8 cellular contexts compared by ENCODE assay signal in the genomic region with DNA sequence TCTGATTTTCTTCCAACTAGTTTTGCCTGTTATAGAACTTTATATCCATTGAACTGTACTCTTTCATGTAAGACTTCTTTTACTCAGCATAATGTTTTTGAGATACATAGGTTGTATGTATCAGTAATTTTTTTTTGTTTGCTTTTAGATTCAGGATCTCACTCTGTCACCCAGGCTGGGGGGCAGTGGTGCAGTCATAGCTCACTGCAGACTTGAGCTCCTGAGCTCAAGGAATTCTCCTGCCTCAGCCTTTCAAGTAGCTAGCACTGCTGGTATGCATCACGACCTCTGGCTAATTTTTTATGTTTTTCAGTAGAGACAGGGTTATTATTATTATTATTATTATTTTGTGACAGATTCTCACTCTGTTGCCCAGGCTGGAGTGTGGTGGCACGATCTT.
DNase-seq lines count a peak whose midpoint lies in the region; ATAC-seq, FAIRE-seq and TF ChIP-seq lines count a peak whose summit lies in the region.

No MANE protein-coding gene starts in this region.

- WGBS in HepG2 (ENCODE audit: low lambda C conversion rate): 43% methylated on average over 2 of the region's 2 CpGs

- H3K79me2 ChIP-seq in HepG2 (ENCODE audit: insufficient read depth, low read length): no peaks in the 10 kb centered on the region

- no peak for FAIRE-seq in HepG2 (lab: Jason Lieb, UNC)

- H3K27ac ChIP-seq in HepG2 (ENCODE audit: extremely low read length, insufficient read depth, low read length) (no peak overlapping the region), tibial artery (peak overlapping the region; percentile 58 to 66)

- H3K27me3 ChIP-seq in HepG2 (ENCODE audit: control insufficient read depth in 1 of 2, insufficient read depth in 2 of 2, low read length in 2 of 2) (no peaks in the 10 kb centered on the region), tibial artery (no peaks in the 10 kb centered on the region)

- no peaks in the 10 kb centered on the region for H3K9me3 ChIP-seq in HepG2 (ENCODE audit: low read length)
- H3K9me3 ChIP-seq in tibial artery: no peaks in the 10 kb centered on the region

- peaks cover 5% of the 10 kb centered on the region; the same call in 1 of the 2 replicates for H3K4me1 ChIP-seq in HepG2 (ENCODE audit: insufficient read depth, low read length)
- H3K4me1 ChIP-seq in tibial artery: peaks cover 0 to 8% (median 2%) of the 10 kb centered on the region in 4 donors

- H3K36me3 ChIP-seq in HepG2 (replicated peaks in 1 of 2; ENCODE audit: control insufficient read depth in 1 of 2, insufficient read depth in 2 of 2, low read length in 2 of 2) (no peaks in the 10 kb centered on the region), tibial artery (no peaks in the 10 kb centered on the region)

- no peaks in the 10 kb centered on the region for H3K27me3 Mint-ChIP-seq in activated T-cell treated with anti-CD3 and anti-CD28 coated beads, Interleukin-2, amount 50 U/mL, for 72 hours (ENCODE audit: low read depth)
- H3K27me3 Mint-ChIP-seq in activated naive CD8-positive, alpha-beta T cell: no peaks in the 10 kb centered on the region

- no peaks in the 10 kb centered on the region for H3K9me3 Mint-ChIP-seq in activated T-cell treated with anti-CD3 and anti-CD28 coated beads, Interleukin-2, amount 50 U/mL, for 72 hours
- no peaks in the 10 kb centered on the region for H3K9me3 Mint-ChIP-seq in activated naive CD8-positive, alpha-beta T cell (ENCODE audit: low read depth)

- DNase-seq in activated T-cell treated with anti-CD3 and anti-CD28 coated beads, Interleukin-2, amount 50 U/mL, for 72 hours: no peak
- no peak for DNase-seq in activated T-cell treated with anti-CD3 and anti-CD28 coated beads, Interleukin-2, amount 50 U/mL, for 48 hours
- no peak for DNase-seq in HepG2 (ENCODE audit: low spot score)
- no peak for DNase-seq in tibial artery
- no peak for DNase-seq in COLO829 (ENCODE audit: low spot score)
- DNase-seq in HPDE6-E6E7 (ENCODE audit: extremely low spot score): no peak

- no peaks in the 10 kb centered on the region for H4K20me1 ChIP-seq in HepG2 (ENCODE audit: insufficient read depth, low read length)

- peak overlapping the region; percentile 86 for H3K4me2 ChIP-seq in HepG2 (ENCODE audit: low read depth, low read length)

- BruUV-seq in HepG2 (replicated peaks; lab: Mats Ljungman, UMichigan): no TSS peak

- peaks cover 6% of the 10 kb centered on the region for H3K4me1 Mint-ChIP-seq in activated T-cell treated with anti-CD3 and anti-CD28 coated beads, Interleukin-2, amount 50 U/mL, for 72 hours (ENCODE audit: low read depth)
- H3K4me1 Mint-ChIP-seq in activated naive CD8-positive, alpha-beta T cell (ENCODE audit: low read depth): peaks cover 15% of the 10 kb centered on the region

- in situ Hi-C loops in HepG2 (cut with HindIII; ENCODE audit: extremely low pct_ligation_motif_present, low pct_unique_long_range_greater_than_20kb): no loop called here

- H3K4me3 ChIP-seq in HepG2 (replicated peaks in 1 of 3; ENCODE audit: insufficient read depth in 1 of 3, low read depth in 2 of 3, low read length in 3 of 3) (peak overlapping the region in 2 of 3 experiments; percentile 53 to 71; a peak in 3 of 6 replicates), tibial artery (peak overlapping the region; percentile 58 to 72)

- intact Hi-C loops in HepG2 (cut with micrococcal nuclease; ENCODE audit: unreplicated experiment) (no loop called here), tibial artery (cut with DNase I; ENCODE audit: low total_unique reads) (no loop called here)

- POLR2A ChIA-PET in HepG2 (lab: Yijun Ruan, JAX): interaction anchor here (1.2 kb wide), 1 partner anchor 1136 kb away, joined by 3 read pairs; no protein-coding TSS in a partner anchor

- TF ChIP-seq RAD21 in HepG2 (CRISPR knock-in tag; IDR thresholded peaks at IDR 0.05): no peak

- H3K4me3 Mint-ChIP-seq in activated T-cell treated with anti-CD3 and anti-CD28 coated beads, Interleukin-2, amount 50 U/mL, for 72 hours: peak overlapping the region; percentile 88 to 92
- peak overlapping the region; percentile 81 for H3K4me3 Mint-ChIP-seq in activated naive CD8-positive, alpha-beta T cell

- H3K36me3 Mint-ChIP-seq in activated T-cell treated with anti-CD3 and anti-CD28 coated beads, Interleukin-2, amount 50 U/mL, for 72 hours (ENCODE audit: insufficient read depth in 2 of 2): no peaks in the 10 kb centered on the region
- H3K36me3 Mint-ChIP-seq in activated naive CD8-positive, alpha-beta T cell: no peaks in the 10 kb centered on the region

- TF ChIP-seq EP300 in HepG2 (IDR thresholded peaks at IDR 0.05; ENCODE audit: low read depth in 2 of 2, low read length in 2 of 2): no peak
- no peak for TF ChIP-seq EP300 in HepG2 (CRISPR knock-in tag; IDR thresholded peaks at IDR 0.05; ENCODE audit: borderline replicate concordance)

- no peak for ATAC-seq in activated T-cell treated with anti-CD3 and anti-CD28 coated beads, Interleukin-2, amount 50 U/mL, for 72 hours (replicated peaks in 1 of 2)
- ATAC-seq in HepG2: no peak
- no peak for ATAC-seq in GM21528 (IDR thresholded peaks at IDR 0.05; ENCODE audit: low FRiP score, unreplicated experiment)

- TF ChIP-seq CTCF in HepG2 (CRISPR knock-in tag; IDR thresholded peaks at IDR 0.05) (no peak), tibial artery (IDR thresholded peaks at IDR 0.05) (no peak)

- no peak overlapping the region for H2AFZ ChIP-seq in HepG2 (ENCODE audit: low read length)

- H3K9ac ChIP-seq in HepG2 (ENCODE audit: insufficient read depth, low read depth, low read length): peak overlapping the region; percentile 55

- CTCF ChIA-PET in HepG2 (lab: Yijun Ruan, JAX; ENCODE audit: low intra/inter-chr PET ratio, low total read pairs): no interaction called here

- H3K27ac Mint-ChIP-seq in activated T-cell treated with anti-CD3 and anti-CD28 coated beads, Interleukin-2, amount 50 U/mL, for 72 hours: peak overlapping the region; percentile 62
- peak overlapping the region; percentile 54 for H3K27ac Mint-ChIP-seq in activated naive CD8-positive, alpha-beta T cell

- no peak for TF ChIP-seq POLR2A in HepG2 (IDR thresholded peaks at IDR 0.05; ENCODE audit: insufficient read depth in 1 of 2, low read depth in 2 of 2, low read length in 2 of 2)

TF ChIP-seq in HepG2, 621 proteins besides CTCF, POLR2A, EP300 and RAD21:
- TF ChIP-seq SAFB2 (CRISPR knock-in tag; IDR thresholded peaks at IDR 0.05; ENCODE audit: borderline replicate concordance, low read depth): no peak
- no peak for TF ChIP-seq FOXK1 (CRISPR knock-in tag; IDR thresholded peaks at IDR 0.05; ENCODE audit: borderline replicate concordance, low read depth)
- TF ChIP-seq ONECUT2 (CRISPR knock-in tag; IDR thresholded peaks at IDR 0.05): no peak
- TF ChIP-seq AFF4 (CRISPR knock-in tag; IDR thresholded peaks at IDR 0.05): no peak
- no peak for TF ChIP-seq ZNF652 (CRISPR knock-in tag; IDR thresholded peaks at IDR 0.05; ENCODE audit: borderline replicate concordance, low read depth)
- TF ChIP-seq HOXA9 (CRISPR knock-in tag; IDR thresholded peaks at IDR 0.05; ENCODE audit: borderline replicate concordance): no peak
